ENCODE assay signal across 9 cellular contexts in the genomic region with DNA sequence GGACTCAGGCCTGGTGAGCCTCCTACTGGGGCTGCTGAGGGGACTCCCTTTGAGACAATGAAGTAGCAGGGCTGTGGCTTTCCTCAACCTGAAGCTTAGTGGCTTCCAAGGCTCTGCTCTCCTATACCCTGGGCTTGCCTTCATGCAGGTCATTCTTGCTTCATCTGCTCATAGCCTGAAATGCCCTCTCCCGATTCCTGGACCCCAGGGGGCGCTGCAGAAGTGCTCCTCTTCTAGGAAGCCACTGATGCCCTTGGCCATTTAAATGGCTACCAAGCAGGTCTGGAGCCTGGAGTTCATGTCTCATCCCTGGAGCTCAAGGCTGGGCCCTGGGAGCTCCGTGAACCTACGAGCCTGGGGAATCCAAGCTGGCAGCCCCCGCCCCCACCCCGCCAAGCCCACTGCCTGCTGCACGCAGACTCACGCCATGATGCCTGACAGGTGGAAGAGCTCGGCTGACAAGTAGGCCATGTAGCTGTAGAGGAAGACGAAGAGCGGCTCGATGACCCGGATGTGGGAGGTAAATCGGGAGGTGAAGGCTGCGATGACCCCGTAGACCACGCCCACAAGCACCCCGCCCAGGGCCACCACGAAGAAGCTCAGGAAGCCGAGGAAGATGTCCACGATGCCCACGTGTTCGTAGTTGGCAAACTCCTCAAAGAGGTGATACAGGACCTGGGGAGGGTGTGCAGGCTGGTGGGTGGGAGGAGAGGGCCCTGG. TPM values are rescaled to one million over a fixed set of nuclear protein-coding genes. Genes with fewer than 3 reads are reported as not detected.
DNase-seq lines count a peak whose midpoint lies in the region; ATAC-seq and TF ChIP-seq lines count a peak whose summit lies in the region.
"Had no signal": no experiment of that assay in that cellular context is flagged by ENCODE, and none has a peak within 500 bp of the region (broad histone marks: within the 10 kb centered on the region; RNA-seq: fewer than 3 reads in every experiment).

No MANE protein-coding gene starts in this region.

- peaks cover 25% of the 10 kb centered on the region for H3K36me3 Mint-ChIP-seq in activated T-helper 2 cell treated with anti-CD3 and anti-CD28 coated beads, Interferon-gamma antibody, Interleukin-2, Interleukin-4, amounts not matched to agents 10 μg/mL and 5 μg/mL and 100 μg/mL, durations not matched to agents 14 hours and 24 hours and 36 hours (ENCODE audit: low read depth)
- peaks cover 13% of the 10 kb centered on the region for H3K36me3 Mint-ChIP-seq in neural progenitor cell

- TF ChIP-seq CTCF in neural progenitor cell (IDR thresholded peaks at IDR 0.05): peak; percentile 38

- H3K9ac ChIP-seq in neural progenitor cell: no peak overlapping the region

- no peak for ATAC-seq in GM21723 (IDR thresholded peaks at IDR 0.05; ENCODE audit: unreplicated experiment)

- H3K4me2 ChIP-seq in neural progenitor cell: no peak overlapping the region

- no peaks in the 10 kb centered on the region for H3K27me3 Mint-ChIP-seq in activated T-helper 2 cell treated with anti-CD3 and anti-CD28 coated beads, Interferon-gamma antibody, Interleukin-2, Interleukin-4, amounts not matched to agents 10 μg/mL and 5 μg/mL and 100 μg/mL, durations not matched to agents 14 hours and 24 hours and 36 hours (ENCODE audit: low read depth)
- no peaks in the 10 kb centered on the region for H3K27me3 Mint-ChIP-seq in neural progenitor cell (ENCODE audit: insufficient read depth, low read depth)

- H3K9me3 Mint-ChIP-seq in activated T-helper 2 cell treated with anti-CD3 and anti-CD28 coated beads, Interferon-gamma antibody, Interleukin-2, Interleukin-4, amounts not matched to agents 10 μg/mL and 5 μg/mL and 100 μg/mL, durations not matched to agents 14 hours and 24 hours and 36 hours: no peaks in the 10 kb centered on the region
- no peaks in the 10 kb centered on the region for H3K9me3 Mint-ChIP-seq in neural progenitor cell

- H3K36me3 ChIP-seq in neural progenitor cell: no peaks in the 10 kb centered on the region

- H2AFZ ChIP-seq in neural progenitor cell (replicated peaks): no peak overlapping the region

- H3K4me3 Mint-ChIP-seq in activated T-helper 2 cell treated with anti-CD3 and anti-CD28 coated beads, Interferon-gamma antibody, Interleukin-2, Interleukin-4, amounts not matched to agents 10 μg/mL and 5 μg/mL and 100 μg/mL, durations not matched to agents 14 hours and 24 hours and 36 hours (ENCODE audit: low read depth): no peak overlapping the region
- no peak overlapping the region for H3K4me3 Mint-ChIP-seq in neural progenitor cell

- no peaks in the 10 kb centered on the region for H3K79me2 ChIP-seq in neural progenitor cell (ENCODE audit: low read depth)

- DNase-seq in DMS 273 (lab: John Stamatoyannopoulos, UW; ENCODE audit: unreplicated experiment): peak; percentile 62
- no peak for DNase-seq in DMS 273 treated with DMSO at 0.1 percent for 48 hours (lab: John Stamatoyannopoulos, UW)
- DNase-seq in HT-29 (ENCODE audit: low spot score): peak; percentile 60
- no peak for DNase-seq in activated T-helper 2 cell treated with anti-CD3 and anti-CD28 coated beads, Interferon-gamma antibody, Interleukin-2, Interleukin-4, amounts not matched to agents 10 μg/mL and 5 μg/mL and 100 μg/mL, durations not matched to agents 14 hours and 24 hours and 36 hours (ENCODE audit: low spot score)
- DNase-seq in neural progenitor cell (ENCODE audit: low spot score): peak; percentile 48
- no peak for DNase-seq in NCI-H187 (lab: John Stamatoyannopoulos, UW)
- DNase-seq in dermis blood vessel endothelial cell: no peak
- DNase-seq: T-helper 1 cell had no signal

- no peak overlapping the region for H3K27ac ChIP-seq in neural progenitor cell

- H3K27me3 ChIP-seq in neural progenitor cell: no peaks in the 10 kb centered on the region

- no peaks in the 10 kb centered on the region for H4K20me1 ChIP-seq in neural progenitor cell (ENCODE audit: low read depth)

- intact Hi-C loops in activated T-helper 2 cell treated with anti-CD3 and anti-CD28 coated beads, Interferon-gamma antibody, Interleukin-2, Interleukin-4, amounts not matched to agents 10 μg/mL and 5 μg/mL and 100 μg/mL, durations not matched to agents 14 hours and 24 hours and 36 hours (cut with micrococcal nuclease): no loop called here

- H3F3A ChIP-seq in neural progenitor cell (ENCODE audit: low read depth): no peaks in the 10 kb centered on the region

- no peaks in the 10 kb centered on the region for H3K4me1 ChIP-seq in neural progenitor cell

- no peak overlapping the region for H3K4me3 ChIP-seq in neural progenitor cell

- H3K4me1 Mint-ChIP-seq in activated T-helper 2 cell treated with anti-CD3 and anti-CD28 coated beads, Interferon-gamma antibody, Interleukin-2, Interleukin-4, amounts not matched to agents 10 μg/mL and 5 μg/mL and 100 μg/mL, durations not matched to agents 14 hours and 24 hours and 36 hours (ENCODE audit: low read depth): peaks cover 31% of the 10 kb centered on the region
- peaks cover 24% of the 10 kb centered on the region for H3K4me1 Mint-ChIP-seq in neural progenitor cell

- H3K27ac Mint-ChIP-seq in activated T-helper 2 cell treated with anti-CD3 and anti-CD28 coated beads, Interferon-gamma antibody, Interleukin-2, Interleukin-4, amounts not matched to agents 10 μg/mL and 5 μg/mL and 100 μg/mL, durations not matched to agents 14 hours and 24 hours and 36 hours: peak overlapping the region; percentile 28
- H3K27ac Mint-ChIP-seq in neural progenitor cell: no peak overlapping the region

- no peaks in the 10 kb centered on the region for H3K9me3 ChIP-seq in neural progenitor cell (ENCODE audit: low read depth)

RNA-seq across cellular contexts. Expression of a gene that starts 45.7 kb away (rescaled TPM):
- 10.0 and 10.6 TPM in 2 replicates for total RNA-seq in HT-29 (2014; rRNA removed; shearing (Covaris generic))
- 23.7 and 27.2 TPM in 2 replicates for total RNA-seq in activated T-helper 2 cell treated with anti-CD3 and anti-CD28 coated beads, Interferon-gamma antibody, Interleukin-2, Interleukin-4, amounts not matched to agents 10 μg/mL and 5 μg/mL and 100 μg/mL, durations not matched to agents 14 hours and 24 hours and 36 hours
- 1.8 and 5.7 TPM in 2 replicates for total RNA-seq in neural progenitor cell (ENCODE audit: low replicate concordance)
- total RNA-seq in dermis blood vessel endothelial cell: 5.6 and 20.1 TPM in 2 replicates

Comparison
In these comparisons a context has a peak if more than half of its experiments do, and no peak if none do; other contexts are left out.
1. DNase-seq: peak in DMS 273 (single experiment), HT-29 (single experiment) and neural progenitor cell (single experiment); none in DMS 273 treated with DMSO at 0.1 percent for 48 hours (single experiment), activated T-helper 2 cell treated with anti-CD3 and anti-CD28 coated beads, Interferon-gamma antibody, Interleukin-2, Interleukin-4, amounts not matched to agents 10 μg/mL and 5 μg/mL and 100 μg/mL, durations not matched to agents 14 hours and 24 hours and 36 hours (single experiment), NCI-H187 (0 of 2) and dermis blood vessel endothelial cell (single experiment).